Comparison of ENCODE assay signal across 21 cellular contexts in genomic region chr1:161495490-161495889, GRCh38.
DNase-seq lines count a peak whose midpoint lies in the region; ATAC-seq, FAIRE-seq and TF ChIP-seq lines count a peak whose summit lies in the region.
"Had no signal": no experiment of that assay in that cellular context is flagged by ENCODE, and none has a peak within 500 bp of the region (broad histone marks: within the 10 kb centered on the region; RNA-seq: fewer than 3 reads in every experiment).

No MANE protein-coding gene starts in this region.

- peak overlapping the region; percentile 35 for H3K27ac ChIP-seq in neutrophil

- DNase-seq in NOMO-1 treated with DMSO at 0.1 percent for 48 hours (lab: John Stamatoyannopoulos, UW; ENCODE audit: unreplicated experiment) (peak; percentile 36), NOMO-1 treated with dmso at 0.1 percent for 144 hours (lab: John Stamatoyannopoulos, UW; ENCODE audit: unreplicated experiment) (no peak), OCI-M1 (lab: John Stamatoyannopoulos, UW) (peak; percentile 76), SHP77 treated with DMSO at 0.1 percent for 48 hours (lab: John Stamatoyannopoulos, UW) (no peak)
- DNase-seq: 8988T; C1 segment of cervical spinal cord; Calu3; CD4-positive, alpha-beta memory T cell; COR-L47; DMS79; EL; GDM1; GOT3; HFFc6 had no signal

- H3K9me3 ChIP-seq in neutrophil, result no peaks in the 10 kb centered on the region
- H3K9me3 ChIP-seq: HAP-1 had no signal

- no peak overlapping the region for H3K4me3 ChIP-seq in neutrophil (ENCODE audit: low read depth in 1 of 2, low read length in 1 of 2)
- H3K4me3 ChIP-seq: GM12878, HAP-1 had no signal

- TF ChIP-seq CTCF in neutrophil (IDR thresholded peaks at IDR 0.05), result no peak

- ATAC-seq in HG03469 (IDR thresholded peaks at IDR 0.05; ENCODE audit: unreplicated experiment), result no peak
- ATAC-seq: GM12878 had no signal

- no peaks in the 10 kb centered on the region for H3K27me3 ChIP-seq in neutrophil

- FAIRE-seq in A204.1 (lab: Jason Lieb, UNC), result peak; percentile 23
- FAIRE-seq: GM12878, GM19239, H54 had no signal

- H3K36me3 ChIP-seq in neutrophil, result no peaks in the 10 kb centered on the region
- H3K36me3 ChIP-seq: HAP-1 had no signal

- peaks cover 49 to 59% of the 10 kb centered on the region in 2 experiments for H3K4me1 ChIP-seq in neutrophil (ENCODE audit: control insufficient read depth in 1 of 2, insufficient read depth in 1 of 2, low read depth in 1 of 2, low read length in 1 of 2)
- H3K4me1 ChIP-seq: HAP-1 had no signal

Comparison
In these comparisons a context has a peak if more than half of its experiments do, and no peak if none do; other contexts are left out.
1. DNase-seq: peak in NOMO-1 treated with DMSO at 0.1 percent for 48 hours (single experiment) and OCI-M1 (single experiment); none in NOMO-1 treated with dmso at 0.1 percent for 144 hours (single experiment) and SHP77 treated with DMSO at 0.1 percent for 48 hours (single experiment).